In genomic region chr19:9917322-9917721, GRCh38 we compare ENCODE assay signal across 1 cellular context.
TF ChIP-seq lines count a peak whose summit lies in the region.

No MANE protein-coding gene starts in this region.

TF ChIP-seq in H1, 55 proteins besides CTCF, POLR2A, EP300 and RAD21:
- TF ChIP-seq SP1 (IDR thresholded peaks at IDR 0.05; ENCODE audit: low read depth, low read length) (0 out of 2 replicates have a peak, but pooled peaks have one; percentile 19), CBX8 (IDR thresholded peaks at IDR 0.05; ENCODE audit: borderline replicate concordance, low read depth, low read length) (no peak), SIX5 (IDR thresholded peaks at IDR 0.05; ENCODE audit: low read depth, low read length) (peak; percentile 79), BRCA1 (IDR thresholded peaks at IDR 0.05; ENCODE audit: low read depth, low read length) (no peak)
